In genomic region chr17:47225436-47225858, GRCh38 we compare ENCODE assay signal across 9 cellular contexts. TPM values are rescaled to one million over a fixed set of nuclear protein-coding genes. Genes with fewer than 3 reads are reported as not detected.
A peak's percentile ranks its signal among the peaks of the same experiment; 100 is the strongest.
DNase-seq lines count a peak whose midpoint lies in the region; ATAC-seq, FAIRE-seq and TF ChIP-seq lines count a peak whose summit lies in the region.
"Had no signal": no experiment of that assay in that cellular context is flagged by ENCODE, and none has a peak within 500 bp of the region (broad histone marks: within the 10 kb centered on the region; RNA-seq: fewer than 3 reads in every experiment).

No MANE protein-coding gene starts in this region.

- peaks cover 12% of the 10 kb centered on the region for H3K27me3 Mint-ChIP-seq in astrocyte (ENCODE audit: low read depth, unreplicated experiment)

- H2AFZ ChIP-seq in astrocyte (ENCODE audit: low read depth, low read length) (peak overlapping the region; percentile 7), keratinocyte (ENCODE audit: control insufficient read depth, low read length) (no peak overlapping the region)

- H3K36me3 ChIP-seq in astrocyte (ENCODE audit: insufficient read depth, low read length) (no peaks in the 10 kb centered on the region), keratinocyte (ENCODE audit: control insufficient read depth in 2 of 2, extremely low read depth in 1 of 2, insufficient read depth in 2 of 2, low read length in 2 of 2) (no peaks in the 10 kb centered on the region), stomach smooth muscle (ENCODE audit: control insufficient read depth in 2 of 2, insufficient read depth in 2 of 2, low read length in 2 of 2) (no peaks in the 10 kb centered on the region)
- no peaks in the 10 kb centered on the region for H3K36me3 ChIP-seq in effector memory CD4-positive, alpha-beta T cell (ENCODE audit: control insufficient read depth, insufficient read depth, low read length)

- ATAC-seq in activated CD4-positive, CD25-positive, alpha-beta regulatory T cell treated with anti-CD3 and anti-CD28 coated beads, Interleukin-2, amount 50 U/mL, for 24 hours = no peak

- DNase-seq in HCEC 1CT (peak; percentile 97), astrocyte (ENCODE audit: low read depth) (peak; percentile 85), keratinocyte (ENCODE audit: low read depth, low spot score) (no peak), OCI-M2 (lab: John Stamatoyannopoulos, UW; ENCODE audit: unreplicated experiment) (no peak)
- DNase-seq in effector memory CD4-positive, alpha-beta T cell = no peak
- no peak for DNase-seq in activated naive CD4-positive, alpha-beta T cell (lab: John Stamatoyannopoulos, UW)
- DNase-seq: NCI-H2081 treated with DMSO at 0.1 percent for 48 hours had no signal

- peaks cover 32% of the 10 kb centered on the region for H3K4me1 Mint-ChIP-seq in astrocyte (ENCODE audit: low read depth, unreplicated experiment)

- H3K27ac Mint-ChIP-seq in astrocyte (ENCODE audit: unreplicated experiment) = peak overlapping the region; percentile 64

- H3K4me1 ChIP-seq in astrocyte (ENCODE audit: insufficient read depth, low read length) (peaks cover 33% of the 10 kb centered on the region), keratinocyte (ENCODE audit: control insufficient read depth, extremely low read depth, insufficient read depth, low read length) (peaks cover 31% of the 10 kb centered on the region), stomach smooth muscle (ENCODE audit: control insufficient read depth, insufficient read depth, low read length) (peaks cover 27% of the 10 kb centered on the region)
- peaks cover 8% of the 10 kb centered on the region for H3K4me1 ChIP-seq in effector memory CD4-positive, alpha-beta T cell (ENCODE audit: control insufficient read depth, insufficient read depth, low read length, poor library complexity, severe bottlenecking)

- H3K27ac ChIP-seq in astrocyte (ENCODE audit: low read depth, low read length) (peak overlapping the region; percentile 69), keratinocyte (ENCODE audit: control insufficient read depth, insufficient read depth, low read length) (no peak overlapping the region), stomach smooth muscle (ENCODE audit: low read length) (peak overlapping the region; percentile 91)
- no peak overlapping the region for H3K27ac ChIP-seq in effector memory CD4-positive, alpha-beta T cell (ENCODE audit: insufficient read depth, low read length, poor library complexity, severe bottlenecking)

- peaks cover 16% of the 10 kb centered on the region for H3K36me3 Mint-ChIP-seq in astrocyte (ENCODE audit: low read depth, unreplicated experiment)

- dilution Hi-C loops in keratinocyte (cut with MboI; ENCODE audit: extremely low pct_ligation_motif_present, low sequenced_read_pairs) = no loop called here

- H3K9ac ChIP-seq in astrocyte (ENCODE audit: low read length) (peak overlapping the region; percentile 46), keratinocyte (ENCODE audit: control insufficient read depth, extremely low read depth, insufficient read depth, low read length) (no peak overlapping the region), stomach smooth muscle (ENCODE audit: low read length in 2 of 2) (no peak overlapping the region)

- H3K4me3 Mint-ChIP-seq in astrocyte (ENCODE audit: unreplicated experiment) = no peak overlapping the region

- H3K9me1 ChIP-seq in keratinocyte (ENCODE audit: control insufficient read depth, extremely low read depth, insufficient read depth, low read length) = no peaks in the 10 kb centered on the region

- H3K4me2 ChIP-seq in astrocyte (ENCODE audit: low read length) (peak overlapping the region; percentile 75), keratinocyte (ENCODE audit: control insufficient read depth, extremely low read depth, insufficient read depth, low read depth, low read length) (peak overlapping the region; percentile 44)

- H3K4me3 ChIP-seq in astrocyte (ENCODE audit: insufficient read depth, low read depth, low read length) (peak overlapping the region; percentile 20), keratinocyte (ENCODE audit: control insufficient read depth in 2 of 3, extremely low read depth in 1 of 3, insufficient read depth in 2 of 3, low read depth in 1 of 3, low read length in 3 of 3) (no peak overlapping the region), stomach smooth muscle (ENCODE audit: low read length in 2 of 2) (peak overlapping the region in 1 of 2 donors; percentile 44)
- H3K4me3 ChIP-seq in effector memory CD4-positive, alpha-beta T cell (ENCODE audit: insufficient read depth, low read depth, low read length, poor library complexity, severe bottlenecking) = no peak overlapping the region

- H3K9me3 Mint-ChIP-seq in astrocyte (ENCODE audit: unreplicated experiment) = peaks cover 18% of the 10 kb centered on the region

- TF ChIP-seq CTCF in astrocyte (IDR thresholded peaks at IDR 0.05; ENCODE audit: insufficient read depth, low read depth, low read length) (no peak), keratinocyte (optimal IDR thresholded peaks at IDR 0.05 in 1 of 3, IDR thresholded peaks at IDR 0.05 in 1 of 3, conservative IDR thresholded peaks at IDR 0.05 in 1 of 3; ENCODE audit: extremely low read depth in 1 of 3, insufficient read depth in 2 of 3, low read length in 3 of 3) (no peak)

- no peaks in the 10 kb centered on the region for H3K27me3 ChIP-seq in astrocyte (ENCODE audit: insufficient read depth, low read length)
- peaks cover 2% of the 10 kb centered on the region for H3K27me3 ChIP-seq in keratinocyte (ENCODE audit: control insufficient read depth, extremely low read depth, insufficient read depth, low read length)
- no peaks in the 10 kb centered on the region for H3K27me3 ChIP-seq in stomach smooth muscle (ENCODE audit: control insufficient read depth in 1 of 2, insufficient read depth in 2 of 2, low read length in 2 of 2)
- no peaks in the 10 kb centered on the region for H3K27me3 ChIP-seq in effector memory CD4-positive, alpha-beta T cell (replicated peaks; ENCODE audit: control insufficient read depth, insufficient read depth, low read length, poor library complexity, severe bottlenecking)

- FAIRE-seq in astrocyte (lab: Jason Lieb, UNC) (peak; percentile 84), keratinocyte (lab: Jason Lieb, UNC) (peak; percentile 39)

- H3K9me3 ChIP-seq in astrocyte (ENCODE audit: insufficient read depth, low read depth, low read length) = no peaks in the 10 kb centered on the region
- H3K9me3 ChIP-seq in keratinocyte (ENCODE audit: control insufficient read depth, low read depth, low read length) = no peaks in the 10 kb centered on the region
- H3K9me3 ChIP-seq in stomach smooth muscle (ENCODE audit: control insufficient read depth in 2 of 2, low read length in 2 of 2) = no peaks in the 10 kb centered on the region
- H3K9me3 ChIP-seq in effector memory CD4-positive, alpha-beta T cell (ENCODE audit: control insufficient read depth, low read length) = no peaks in the 10 kb centered on the region

- H3K79me2 ChIP-seq in astrocyte (ENCODE audit: insufficient read depth, low read length) (no peaks in the 10 kb centered on the region), keratinocyte (ENCODE audit: control insufficient read depth, insufficient read depth, low read length) (no peaks in the 10 kb centered on the region)

- no peaks in the 10 kb centered on the region for H4K20me1 ChIP-seq in astrocyte (ENCODE audit: insufficient read depth, low read length)
- no peaks in the 10 kb centered on the region for H4K20me1 ChIP-seq in keratinocyte (ENCODE audit: control insufficient read depth, extremely low read depth, insufficient read depth, low read length)

RNA-seq across cellular contexts. Expression of gene MYL4, which starts 16.3 kb away (rescaled TPM):
- 22.7 and 38.5 TPM in 2 replicates for total RNA-seq in astrocyte
- polyA plus RNA-seq in keratinocyte = not detected in 3 replicates
- polyA plus RNA-seq in keratinocyte (2011; ENCODE audit: low read depth) = not detected
- polyA plus RNA-seq in keratinocyte (2011; cell fraction: cytosol; rRNA removed) = not detected in 2 replicates
- polyA plus RNA-seq in keratinocyte (2011; cell fraction: nucleus; rRNA removed) = not detected in 2 replicates
- polyA plus RNA-seq in keratinocyte (2012; ENCODE audit: low replicate concordance) = not detected in 2 replicates
- not detected in 3 replicates for polyA minus RNA-seq in keratinocyte
- polyA minus RNA-seq in keratinocyte (2011; cell fraction: cytosol; rRNA and poly(A)+ RNA removed) = not detected
- polyA minus RNA-seq in keratinocyte (2011; cell fraction: nucleus; rRNA and poly(A)+ RNA removed) = not detected in 2 replicates

RNA-seq across cellular contexts. Expression of gene ITGB3, which starts 28.2 kb away (rescaled TPM):
- 44.0 and 59.2 TPM in 2 replicates for total RNA-seq in astrocyte
- not detected in 3 replicates for polyA plus RNA-seq in keratinocyte
- polyA plus RNA-seq in keratinocyte (2011; ENCODE audit: low read depth) = not detected
- polyA plus RNA-seq in keratinocyte (2011; cell fraction: cytosol; rRNA removed) = not detected in 2 replicates
- polyA plus RNA-seq in keratinocyte (2011; cell fraction: nucleus; rRNA removed) = 0.21 TPM in 1 of 2 replicates, not detected in the other
- polyA plus RNA-seq in keratinocyte (2012; ENCODE audit: low replicate concordance) = not detected in 2 replicates
- not detected in 3 replicates for polyA minus RNA-seq in keratinocyte
- not detected for polyA minus RNA-seq in keratinocyte (2011; cell fraction: cytosol; rRNA and poly(A)+ RNA removed)
- polyA minus RNA-seq in keratinocyte (2011; cell fraction: nucleus; rRNA and poly(A)+ RNA removed) = 0.63 TPM in 1 of 2 replicates, not detected in the other

RNA-seq across cellular contexts. Expression of gene CDC27, which starts 36.4 kb away (rescaled TPM):
- 137 and 151 TPM in 2 replicates for total RNA-seq in astrocyte
- 70.8 to 95.6 TPM (median 94.0 TPM) in 3 replicates for polyA plus RNA-seq in keratinocyte
- polyA plus RNA-seq in keratinocyte (2011; ENCODE audit: low read depth) = 15.4 TPM
- 48.6 and 93.0 TPM in 2 replicates for polyA plus RNA-seq in keratinocyte (2011; cell fraction: cytosol; rRNA removed)
- polyA plus RNA-seq in keratinocyte (2011; cell fraction: nucleus; rRNA removed) = 70.8 TPM in 2 replicates
- polyA plus RNA-seq in keratinocyte (2012; ENCODE audit: low replicate concordance) = 25.2 and 74.5 TPM in 2 replicates
- 81.4 to 257 TPM (median 172 TPM) in 3 replicates for polyA minus RNA-seq in keratinocyte
- 87.5 TPM for polyA minus RNA-seq in keratinocyte (2011; cell fraction: cytosol; rRNA and poly(A)+ RNA removed)
- 45.7 and 98.0 TPM in 2 replicates for polyA minus RNA-seq in keratinocyte (2011; cell fraction: nucleus; rRNA and poly(A)+ RNA removed)

Comparison
In these comparisons a context has a peak if more than half of its experiments do, and no peak if none do; other contexts are left out.
1. DNase-seq: peak in HCEC 1CT (single experiment) and astrocyte (single experiment); none in keratinocyte (single experiment), effector memory CD4-positive, alpha-beta T cell (0 of 3), activated naive CD4-positive, alpha-beta T cell (0 of 4) and OCI-M2 (single experiment).
2. H3K27ac ChIP-seq: peak in astrocyte (single experiment) and stomach smooth muscle (single experiment); none in keratinocyte (single experiment) and effector memory CD4-positive, alpha-beta T cell (single experiment).